9 cellular contexts compared by ENCODE assay signal in the genomic region with DNA sequence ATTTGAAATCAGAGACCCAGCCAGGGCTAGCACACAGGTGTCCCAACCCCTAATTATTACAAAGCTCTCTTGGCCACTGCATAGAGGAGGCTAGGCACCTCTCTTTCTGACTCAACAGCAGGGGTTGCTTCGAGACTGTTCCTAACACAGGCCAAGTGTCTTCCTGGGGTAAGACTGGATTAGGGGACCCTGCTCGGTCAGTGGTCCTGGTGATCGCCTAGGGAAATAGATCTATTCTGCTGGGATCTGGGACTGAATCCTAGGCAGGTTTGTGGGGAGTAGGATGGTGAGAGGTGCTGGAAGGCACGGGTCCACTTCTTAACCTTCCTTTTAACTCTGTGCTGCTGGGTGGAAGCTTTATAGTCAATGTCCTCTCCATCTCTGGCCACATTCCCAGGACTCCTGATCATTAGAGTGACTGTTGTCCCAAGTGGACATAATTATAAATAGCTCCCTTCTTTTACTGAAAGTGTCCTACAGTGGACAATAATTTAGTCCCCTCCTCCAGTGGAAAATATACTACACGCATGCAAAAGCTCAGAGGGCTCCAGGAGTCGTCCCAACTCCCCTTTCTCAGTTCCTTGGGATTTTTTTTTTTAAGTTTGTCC. TPM values are rescaled to one million over a fixed set of nuclear protein-coding genes. Genes with fewer than 3 reads are reported as not detected.
DNase-seq lines count a peak whose midpoint lies in the region; ATAC-seq, FAIRE-seq and TF ChIP-seq lines count a peak whose summit lies in the region.
"Had no signal": no experiment of that assay in that cellular context is flagged by ENCODE, and none has a peak within 500 bp of the region (broad histone marks: within the 10 kb centered on the region; RNA-seq: fewer than 3 reads in every experiment).

No MANE protein-coding gene starts in this region.

- no peaks in the 10 kb centered on the region for H3K36me3 ChIP-seq in adipocyte (ENCODE audit: control insufficient read depth, insufficient read depth, low read length, severe bottlenecking)
- no peaks in the 10 kb centered on the region for H3K36me3 ChIP-seq in kidney (ENCODE audit: control insufficient read depth in 1 of 2, insufficient read depth in 2 of 2, low read length in 2 of 2)

- H3K4me3 ChIP-seq in adipocyte (ENCODE audit: low read length) (peak overlapping the region; percentile 82), kidney (ENCODE audit: low read length in 2 of 2) (peak overlapping the region; percentile 20 to 84)

- H3K9me3 ChIP-seq in adipocyte (ENCODE audit: control insufficient read depth, low read length), result no peaks in the 10 kb centered on the region
- H3K9me3 ChIP-seq in kidney (ENCODE audit: control insufficient read depth in 1 of 2, low read length in 2 of 2), result no peaks in the 10 kb centered on the region

- H3K4me1 ChIP-seq in adipocyte (ENCODE audit: control insufficient read depth, insufficient read depth, low read length) (peaks cover 23% of the 10 kb centered on the region), kidney (ENCODE audit: control insufficient read depth in 1 of 2, insufficient read depth in 1 of 2, low read depth in 1 of 2, low read length in 2 of 2) (peaks cover 8 to 10% of the 10 kb centered on the region in 2 donors)

- no peak for FAIRE-seq in kidney (lab: Jason Lieb, UNC)
- FAIRE-seq: TTC549 had no signal

- no peak overlapping the region for H3K9ac ChIP-seq in adipocyte (ENCODE audit: low read length)
- H3K9ac ChIP-seq in kidney (ENCODE audit: low read length in 2 of 2), result peak overlapping the region; percentile 8 to 87

- TF ChIP-seq CTCF in kidney (IDR thresholded peaks at IDR 0.05; ENCODE audit: borderline replicate concordance, extremely low read depth, insufficient read depth), result no peak

- ATAC-seq in HG02763 (IDR thresholded peaks at IDR 0.05; ENCODE audit: unreplicated experiment) (no peak), HG03175 (IDR thresholded peaks at IDR 0.05; ENCODE audit: unreplicated experiment) (no peak)

- peak overlapping the region; percentile 92 to 94 for H3K27ac ChIP-seq in kidney (ENCODE audit: low read depth in 2 of 2, low read length in 2 of 2)

- H3K27me3 ChIP-seq in adipocyte (replicated peaks; ENCODE audit: control insufficient read depth, insufficient read depth, low read length), result no peaks in the 10 kb centered on the region

- intact Hi-C loops in kidney (cut with DNase I), result no loop called here

- DNase-seq in NCI-H1417 (lab: John Stamatoyannopoulos, UW) (peak in 2 of 3 experiments; percentile 27 to 38), NCI-H1417 treated with DMSO at 0.1 percent for 48 hours (lab: John Stamatoyannopoulos, UW) (no peak), adipocyte (ENCODE audit: low read depth) (peak; percentile 12), kidney (no peak), superior temporal gyrus (ENCODE audit: extremely low spot score) (peak; percentile 45), NCI-H526 treated with DMSO at 0.1 percent for 48 hours (lab: John Stamatoyannopoulos, UW) (no peak)

RNA-seq across cellular contexts. Expression of a gene that starts 1.4 kb away (rescaled TPM):
- 69.2 TPM for total RNA-seq in kidney
- 29.6 TPM for polyA plus RNA-seq in kidney (ENCODE audit: insufficient read depth, low read depth, low replicate concordance)

Comparison
In these comparisons a context has a peak if more than half of its experiments do, and no peak if none do; other contexts are left out.
1. DNase-seq: peak in NCI-H1417 (2 of 3), adipocyte (single experiment) and superior temporal gyrus (single experiment); none in NCI-H1417 treated with DMSO at 0.1 percent for 48 hours (single experiment), kidney (single experiment) and NCI-H526 treated with DMSO at 0.1 percent for 48 hours (single experiment).